12 cellular contexts compared by ENCODE assay signal in genomic region chr2:73630662-73631266, GRCh38. TPM values are rescaled to one million over a fixed set of nuclear protein-coding genes. Genes with fewer than 3 reads are reported as not detected.
DNase-seq lines count a peak whose midpoint lies in the region; ATAC-seq, FAIRE-seq and TF ChIP-seq lines count a peak whose summit lies in the region.
"Not testable (repeated sequence)": the region's sequence is repeated elsewhere in the genome, so short reads cannot be mapped to it uniquely, and the experiment has no call there.
"Had no signal": no experiment of that assay in that cellular context is flagged by ENCODE, and none has a peak within 500 bp of the region (broad histone marks: within the 10 kb centered on the region; RNA-seq: fewer than 3 reads in every experiment).

No MANE protein-coding gene starts in this region.

- not testable (repeated sequence) for H3K27ac ChIP-seq in CD4-positive, alpha-beta T cell (ENCODE audit: low read depth, low read length); endodermal cell (ENCODE audit: low read depth, low read length); small intestine (ENCODE audit: low read depth in 1 of 2, low read length in 1 of 2)

- H3K9me3 Mint-ChIP-seq in CD4-positive, alpha-beta T cell; activated CD4-positive, alpha-beta T cell treated with anti-CD3 and anti-CD28 coated beads, Interleukin-2, amount 10 ng/mL, durations not matched to agents 7 days and 5 days: not testable (repeated sequence)
- H3K9me3 Mint-ChIP-seq in endodermal cell, result peaks cover 11% of the 10 kb centered on the region

- not testable (repeated sequence) for H3K4me1 ChIP-seq in endodermal cell (ENCODE audit: control insufficient read depth, insufficient read depth, low read length); small intestine (ENCODE audit: control insufficient read depth in 2 of 2, insufficient read depth in 1 of 2, low read depth in 1 of 2, low read length in 1 of 2)

- POLR2A ChIA-PET in CD4-positive, alpha-beta T cell (lab: Charles Lee); activated CD4-positive, alpha-beta T cell treated with anti-CD3 and anti-CD28 coated beads, Interleukin-2, amount 10 ng/mL, durations not matched to agents 7 days and 5 days (lab: Charles Lee): not testable (repeated sequence)

- intact Hi-C loops in CD4-positive, alpha-beta T cell (cut with DNase I, micrococcal nuclease), result not testable (repeated sequence)

- peak; percentile 60 for TF ChIP-seq CTCF in CD4-positive, alpha-beta T cell (IDR thresholded peaks at IDR 0.05)
- TF ChIP-seq CTCF in endodermal cell (conservative IDR thresholded peaks at IDR 0.05), result peak; percentile 78

- H3K27me3 Mint-ChIP-seq in CD4-positive, alpha-beta T cell; activated CD4-positive, alpha-beta T cell treated with anti-CD3 and anti-CD28 coated beads, Interleukin-2, amount 10 ng/mL, durations not matched to agents 7 days and 5 days; endodermal cell (ENCODE audit: insufficient read depth): not testable (repeated sequence)

- not testable (repeated sequence) for DNase-seq in CD4-positive, alpha-beta T cell; left lobe of liver (ENCODE audit: low spot score); small intestine
- DNase-seq in NCI-H82 treated with DMSO at 0.1 percent for 48 hours (lab: John Stamatoyannopoulos, UW; ENCODE audit: unreplicated experiment) (peak; percentile 21), endodermal cell (peak; percentile 65)
- DNase-seq in activated CD4-positive, alpha-beta T cell treated with anti-CD3 and anti-CD28 coated beads, Interleukin-2, amount 10 ng/mL, durations not matched to agents 7 days and 5 days, result peak; percentile 18

- peak; percentile 53 for FAIRE-seq in small intestine (lab: Jason Lieb, UNC)

- not testable (repeated sequence) for H3K36me3 ChIP-seq in endodermal cell (ENCODE audit: control insufficient read depth, insufficient read depth, low read length); small intestine (ENCODE audit: control insufficient read depth in 2 of 2, insufficient read depth in 2 of 2, low read length in 2 of 2)

- not testable (repeated sequence) for H3K27me3 ChIP-seq in CD4-positive, alpha-beta T cell (ENCODE audit: control insufficient read depth, insufficient read depth, low read length); small intestine (ENCODE audit: control insufficient read depth in 2 of 2, insufficient read depth in 2 of 2, low read length in 2 of 2)
- peaks cover 13% of the 10 kb centered on the region for H3K27me3 ChIP-seq in endodermal cell (ENCODE audit: control insufficient read depth, insufficient read depth, low read length, poor library complexity, severe bottlenecking)

- peaks cover 17% of the 10 kb centered on the region for H3K36me3 Mint-ChIP-seq in CD4-positive, alpha-beta T cell (ENCODE audit: low read depth)
- H3K36me3 Mint-ChIP-seq in activated CD4-positive, alpha-beta T cell treated with anti-CD3 and anti-CD28 coated beads, Interleukin-2, amount 10 ng/mL, durations not matched to agents 7 days and 5 days (ENCODE audit: low read depth); endodermal cell (ENCODE audit: low read depth): not testable (repeated sequence)

- H3K27ac Mint-ChIP-seq in CD4-positive, alpha-beta T cell; activated CD4-positive, alpha-beta T cell treated with anti-CD3 and anti-CD28 coated beads, Interleukin-2, amount 10 ng/mL, durations not matched to agents 7 days and 5 days; endodermal cell: not testable (repeated sequence)

- WGBS in endodermal cell (ENCODE audit: insufficient coverage in 1 of 2, insufficient read length in 1 of 2), 2 experiments, result 86 to 100% methylated on average over 1 of the region's 2 CpGs
- 33 to 67% (median 49%) methylated on average over 1 to 2 of the region's 2 CpGs for WGBS in small intestine, 3 donors

- CTCF ChIA-PET in CD4-positive, alpha-beta T cell (lab: Charles Lee); activated CD4-positive, alpha-beta T cell treated with anti-CD3 and anti-CD28 coated beads, Interleukin-2, amount 10 ng/mL, durations not matched to agents 7 days and 5 days (lab: Charles Lee): not testable (repeated sequence)

- H3K4me1 Mint-ChIP-seq in CD4-positive, alpha-beta T cell (ENCODE audit: low read depth); activated CD4-positive, alpha-beta T cell treated with anti-CD3 and anti-CD28 coated beads, Interleukin-2, amount 10 ng/mL, durations not matched to agents 7 days and 5 days; endodermal cell: not testable (repeated sequence)

- not testable (repeated sequence) for H3K9me3 ChIP-seq in CD4-positive, alpha-beta T cell (ENCODE audit: control insufficient read depth, low read length); endodermal cell (ENCODE audit: control insufficient read depth, low read length); small intestine (ENCODE audit: control insufficient read depth, low read depth)

- H3K9ac ChIP-seq in endodermal cell (ENCODE audit: extremely low read depth, low read length, poor library complexity, severe bottlenecking), result not testable (repeated sequence)

- H3K4me3 Mint-ChIP-seq in CD4-positive, alpha-beta T cell; activated CD4-positive, alpha-beta T cell treated with anti-CD3 and anti-CD28 coated beads, Interleukin-2, amount 10 ng/mL, durations not matched to agents 7 days and 5 days; endodermal cell: not testable (repeated sequence)

- not testable (repeated sequence) for H3K4me3 ChIP-seq in endodermal cell (ENCODE audit: low read length); small intestine (ENCODE audit: low read depth in 1 of 2, low read length in 2 of 2)

- ATAC-seq in CD4-positive, alpha-beta T cell (ENCODE audit: poor library complexity), result peak; percentile 37
- peak; percentile 58 for ATAC-seq in GM18870 (IDR thresholded peaks at IDR 0.05; ENCODE audit: unreplicated experiment)
- peak; percentile 72 for ATAC-seq in HG03045 (IDR thresholded peaks at IDR 0.05; ENCODE audit: unreplicated experiment)
- ATAC-seq in left lobe of liver, result peak; percentile 78

RNA-seq across cellular contexts. Expression of gene NAT8, which starts 11.5 kb away (rescaled TPM):
- total RNA-seq in CD4-positive, alpha-beta T cell, result not detected
- not detected for total RNA-seq in activated CD4-positive, alpha-beta T cell treated with anti-CD3 and anti-CD28 coated beads, Interleukin-2, amount 10 ng/mL, durations not matched to agents 7 days and 5 days
- not detected for total RNA-seq in endodermal cell
- polyA plus RNA-seq in endodermal cell (2013, experiment 1 of 2), result not detected
- not detected for polyA plus RNA-seq in endodermal cell (2013, experiment 2 of 2)
- total RNA-seq in left lobe of liver, result 26.3 TPM
- under 1 TPM in 1 of 3 donors, not detected in 2; 0.10 TPM for polyA plus RNA-seq in small intestine
- total RNA-seq: CD8-positive, alpha-beta memory T cell; cerebellum; H4; myocyte had no signal
- polyA plus RNA-seq: CD8-positive, alpha-beta memory T cell had no signal

Comparison
In these comparisons a context has a peak if more than half of its experiments do, and no peak if none do; other contexts are left out.
1. RNA of gene NAT8, which starts 11.5 kb away (total RNA-seq): 26.3 TPM in left lobe of liver (single experiment); not detected in CD4-positive, alpha-beta T cell, not detected in activated CD4-positive, alpha-beta T cell treated with anti-CD3 and anti-CD28 coated beads, Interleukin-2, amount 10 ng/mL, durations not matched to agents 7 days and 5 days and not detected in endodermal cell; every median in the first group is over 10 times any median in the second.
2. Peak in every context shown above with its lines, with median percentiles within 50 percentile points of each other: ATAC-seq.